17 cellular contexts compared by ENCODE assay signal in genomic region chr5:34533582-34534236, GRCh38.
DNase-seq lines count a peak whose midpoint lies in the region; ATAC-seq, FAIRE-seq and TF ChIP-seq lines count a peak whose summit lies in the region.
"Had no signal": no experiment of that assay in that cellular context is flagged by ENCODE, and none has a peak within 500 bp of the region (broad histone marks: within the 10 kb centered on the region; RNA-seq: fewer than 3 reads in every experiment).

No MANE protein-coding gene starts in this region.

- TF ChIP-seq CTCF in endothelial cell of umbilical vein (IDR thresholded peaks at IDR 0.05; ENCODE audit: extremely low read depth in 1 of 2, insufficient read depth in 1 of 2, low read depth in 1 of 2, low read length in 2 of 2) (no peak), transverse colon (IDR thresholded peaks at IDR 0.05) (no peak)

- intact Hi-C loops in activated CD4-positive, alpha-beta T cell treated with anti-CD3 and anti-CD28 coated beads for 36 hours (cut with DNase I, micrococcal nuclease): loop anchor here in 1 of 2 experiments (2.0 kb wide), 1 partner anchor 35 kb away; no protein-coding TSS in a partner anchor
- intact Hi-C loops in endothelial cell of umbilical vein (cut with micrococcal nuclease) (loop anchor here (2.0 kb wide), 1 partner anchor 53 kb away; no protein-coding TSS in a partner anchor), transverse colon (cut with DNase I; ENCODE audit: low total_unique reads) (no loop called here)

- TF ChIP-seq POLR2A in endothelial cell of umbilical vein (IDR thresholded peaks at IDR 0.05; ENCODE audit: low read depth, low read length): no peak
- no peak for TF ChIP-seq POLR2A in transverse colon (IDR thresholded peaks at IDR 0.05)

- peaks cover 41% of the 10 kb centered on the region for H3K4me1 Mint-ChIP-seq in activated CD4-positive, alpha-beta T cell treated with anti-CD3 and anti-CD28 coated beads for 36 hours

- H3K4me2 ChIP-seq in endothelial cell of umbilical vein (ENCODE audit: insufficient read depth, low read length): no peak overlapping the region

- CTCF ChIA-PET in activated CD4-positive, alpha-beta T cell treated with anti-CD3 and anti-CD28 coated beads for 36 hours (lab: Charles Lee): interaction anchor here (0.8 to 1.6 kb wide), 6 partner anchors 10 to 364 kb away, joined by 3 to 14 read pairs (median 3); partner anchors contain the start of gene RAI14
- CTCF ChIA-PET in endothelial cell of umbilical vein (lab: Charles Lee): interaction anchor here (0.6 to 1.3 kb wide), 5 partner anchors 10 to 123 kb away, joined by 3 to 7 read pairs (median 3); partner anchors contain the start of gene RAI14

- H3K27ac ChIP-seq in endothelial cell of umbilical vein (ENCODE audit: insufficient read depth, low read depth, low read length) (no peak overlapping the region), transverse colon (peak overlapping the region in 3 of 4 donors; percentile 33 to 64 (median 42))
- H3K27ac ChIP-seq: SK-N-MC had no signal

- WGBS in transverse colon (ENCODE audit: low coverage in 1 of 2), 2 donors: 47% methylated on average over 4 of the region's 4 CpGs; no CpG with 5 or more reads in 1 of the 2 donors

- POLR2A ChIA-PET in activated CD4-positive, alpha-beta T cell treated with anti-CD3 and anti-CD28 coated beads for 36 hours (lab: Charles Lee): interaction anchor here (0.5 kb wide), 1 partner anchor 326 kb away, joined by 3 read pairs; no protein-coding TSS in a partner anchor
- POLR2A ChIA-PET in endothelial cell of umbilical vein (lab: Charles Lee): interaction anchor here (0.6 kb wide), 1 partner anchor 52 kb away, joined by 3 read pairs; no protein-coding TSS in a partner anchor

- H3K4me3 ChIP-seq in endothelial cell of umbilical vein (replicated peaks in 1 of 3; ENCODE audit: insufficient read depth in 1 of 3, low read depth in 1 of 3, low read length in 3 of 3) (no peak overlapping the region), transverse colon (no peak overlapping the region)
- H3K4me3 ChIP-seq: SK-N-MC, skin epidermis had no signal

- no peaks in the 10 kb centered on the region for H3K36me3 Mint-ChIP-seq in activated CD4-positive, alpha-beta T cell treated with anti-CD3 and anti-CD28 coated beads for 36 hours (ENCODE audit: low read depth)
- H3K36me3 Mint-ChIP-seq: activated naive CD8-positive, alpha-beta T cell had no signal

- H3K9me3 ChIP-seq in endothelial cell of umbilical vein (replicated peaks; ENCODE audit: control insufficient read depth, insufficient read depth, low read length) (no peaks in the 10 kb centered on the region), transverse colon (no peaks in the 10 kb centered on the region)

- TF ChIP-seq EP300 in transverse colon (IDR thresholded peaks at IDR 0.05; ENCODE audit: low read depth): no peak

- peaks cover 11% of the 10 kb centered on the region for H3K4me1 ChIP-seq in endothelial cell of umbilical vein (ENCODE audit: control insufficient read depth, extremely low read depth, insufficient read depth, low read length)
- H3K4me1 ChIP-seq in transverse colon: peaks cover 0 to 18% (median 2%) of the 10 kb centered on the region in 4 donors

- dilution Hi-C loops in endothelial cell of umbilical vein (cut with MboI; ENCODE audit: extremely low pct_ligation_motif_present, low sequenced_read_pairs): no loop called here

- in situ Hi-C loops in transverse colon (cut with MboI; ENCODE audit: low pct_ligation_motif_present in 1 of 4, low pct_unique_long_range_greater_than_20kb in 1 of 4, low sequenced_read_pairs in 3 of 4): loop anchor here in 1 of 4 donors (25.0 kb wide), 1 partner anchor 354 kb away; no protein-coding TSS in a partner anchor

- H3K79me2 ChIP-seq in endothelial cell of umbilical vein (ENCODE audit: control insufficient read depth, insufficient read depth, low read length): no peaks in the 10 kb centered on the region

- H3K4me3 Mint-ChIP-seq in activated CD4-positive, alpha-beta T cell treated with anti-CD3 and anti-CD28 coated beads for 36 hours: no peak overlapping the region
- H3K4me3 Mint-ChIP-seq: activated CD4-positive, alpha-beta T cell treated with anti-CD3 and anti-CD28 coated beads, Interleukin-2, amount 10 ng/mL, durations not matched to agents 24 days and 14 days; activated naive CD8-positive, alpha-beta T cell had no signal

- peak overlapping the region; percentile 68 for H3K27ac Mint-ChIP-seq in activated CD4-positive, alpha-beta T cell treated with anti-CD3 and anti-CD28 coated beads for 36 hours
- H3K27ac Mint-ChIP-seq: activated naive CD8-positive, alpha-beta T cell had no signal

- no peaks in the 10 kb centered on the region for H4K20me1 ChIP-seq in endothelial cell of umbilical vein (replicated peaks; ENCODE audit: control insufficient read depth, extremely low read depth, insufficient read depth, low read length)

- peak; percentile 24 for FAIRE-seq in endothelial cell of umbilical vein (lab: Jason Lieb, UNC)
- FAIRE-seq: GM18507 had no signal

- no peak overlapping the region for H2AFZ ChIP-seq in endothelial cell of umbilical vein (ENCODE audit: low read depth, low read length)

- peaks cover 3% of the 10 kb centered on the region for H3K27me3 Mint-ChIP-seq in activated CD4-positive, alpha-beta T cell treated with anti-CD3 and anti-CD28 coated beads for 36 hours
- H3K27me3 Mint-ChIP-seq: activated CD4-positive, alpha-beta T cell treated with anti-CD3 and anti-CD28 coated beads, Interleukin-2, amount 10 ng/mL, durations not matched to agents 24 days and 14 days had no signal

- no peak for DNase-seq in activated CD4-positive, alpha-beta T cell treated with anti-CD3 and anti-CD28 coated beads for 36 hours
- DNase-seq in activated CD4-positive, alpha-beta T cell treated with anti-CD3 and anti-CD28 coated beads for 48 hours: no peak
- no peak for DNase-seq in endothelial cell of umbilical vein (ENCODE audit: low read depth, low spot score)
- no peak for DNase-seq in transverse colon
- no peak for DNase-seq in globus pallidus (ENCODE audit: low spot score)
- DNase-seq in NCI-H1694 treated with DMSO at 0.1 percent for 48 hours (lab: John Stamatoyannopoulos, UW): no peak
- DNase-seq in activated CD8-positive, alpha-beta memory T cell treated with anti-CD3 and anti-CD28 coated beads, Interleukin-2, amount 50 U/mL, for 4 hours: no peak
- DNase-seq: activated CD4-positive, alpha-beta T cell treated with anti-CD3 and anti-CD28 coated beads, Interleukin-2, amount 10 ng/mL, durations not matched to agents 24 days and 14 days; DMS 273 treated with DMSO at 0.1 percent for 48 hours; effector CD4-positive, alpha-beta T cell; head of caudate nucleus; NCI-H748 treated with DMSO at 0.1 percent for 48 hours had no signal

- BruUV-seq in endothelial cell of umbilical vein (replicated peaks; lab: Mats Ljungman, UMichigan): no TSS peak

- H3K27me3 ChIP-seq in endothelial cell of umbilical vein (ENCODE audit: control insufficient read depth in 2 of 2, insufficient read depth in 2 of 2, low read length in 2 of 2) (no peaks in the 10 kb centered on the region), transverse colon (no peaks in the 10 kb centered on the region)

- ATAC-seq in activated CD4-positive, alpha-beta T cell treated with anti-CD3 and anti-CD28 coated beads for 36 hours: no peak
- ATAC-seq in HG03280 (IDR thresholded peaks at IDR 0.05; ENCODE audit: unreplicated experiment): peak; percentile 40

- H3K9ac ChIP-seq in endothelial cell of umbilical vein (replicated peaks; ENCODE audit: extremely low read depth, insufficient read depth, low read length): no peak overlapping the region

- no peaks in the 10 kb centered on the region for H3K9me3 Mint-ChIP-seq in activated CD4-positive, alpha-beta T cell treated with anti-CD3 and anti-CD28 coated beads for 36 hours (ENCODE audit: low read depth)
- H3K9me3 Mint-ChIP-seq: activated CD4-positive, alpha-beta T cell treated with anti-CD3 and anti-CD28 coated beads, Interleukin-2, amount 10 ng/mL, durations not matched to agents 24 days and 14 days had no signal

- H3K36me3 ChIP-seq in endothelial cell of umbilical vein (ENCODE audit: control insufficient read depth in 2 of 2, extremely low read depth in 1 of 2, insufficient read depth in 2 of 2, low read length in 2 of 2) (no peaks in the 10 kb centered on the region), transverse colon (no peaks in the 10 kb centered on the region)

- H3K9me1 ChIP-seq in endothelial cell of umbilical vein (replicated peaks; ENCODE audit: control insufficient read depth, extremely low read depth, insufficient read depth, low read length): no peaks in the 10 kb centered on the region

TF ChIP-seq in endothelial cell of umbilical vein, 7 proteins besides CTCF, POLR2A, EP300 and RAD21:
- TF ChIP-seq EZH2 (IDR thresholded peaks at IDR 0.05; ENCODE audit: borderline replicate concordance, low read depth, low read length, severe bottlenecking) (no peak), GATA2 (IDR thresholded peaks at IDR 0.05; ENCODE audit: insufficient read depth, insufficient read length, low read depth, low read length) (no peak), POLR2AphosphoS5 (IDR thresholded peaks at IDR 0.05; ENCODE audit: insufficient read depth, low read depth, low read length) (no peak), JUN (IDR thresholded peaks at IDR 0.05; ENCODE audit: borderline replicate concordance, insufficient read depth, insufficient read length, low read depth) (no peak), MYC (IDR thresholded peaks at IDR 0.05; ENCODE audit: low read depth, low read length) (no peak), FOS (IDR thresholded peaks at IDR 0.05; ENCODE audit: borderline replicate concordance, insufficient read depth, low read length) (no peak)
- TF ChIP-seq, protein P1, sequence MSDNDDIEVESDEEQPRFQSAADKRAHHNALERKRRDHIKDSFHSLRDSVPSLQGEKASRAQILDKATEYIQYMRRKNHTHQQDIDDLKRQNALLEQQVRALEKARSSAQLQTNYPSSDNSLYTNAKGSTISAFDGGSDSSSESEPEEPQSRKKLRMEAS (IDR thresholded peaks at IDR 0.05; ENCODE audit: insufficient read depth, insufficient read length): no peak
